Comparison of ENCODE assay signal across 15 cellular contexts in genomic region chr5:72625369-72625768, GRCh38.
DNase-seq lines count a peak whose midpoint lies in the region; ATAC-seq and TF ChIP-seq lines count a peak whose summit lies in the region.
"Had no signal": no experiment of that assay in that cellular context is flagged by ENCODE, and none has a peak within 500 bp of the region (broad histone marks: within the 10 kb centered on the region; RNA-seq: fewer than 3 reads in every experiment).

No MANE protein-coding gene starts in this region.

- H3K4me1 Mint-ChIP-seq in HFFc6 (ENCODE audit: low read depth) (peaks cover 62% of the 10 kb centered on the region), neural crest cell (peaks cover 20% of the 10 kb centered on the region)
- H3K4me1 Mint-ChIP-seq: B cell had no signal

- no peaks in the 10 kb centered on the region for H3K9me3 Mint-ChIP-seq in HFFc6
- no peaks in the 10 kb centered on the region for H3K9me3 Mint-ChIP-seq in neural crest cell
- H3K9me3 Mint-ChIP-seq: CD4-positive, alpha-beta T cell had no signal

- DNase-seq in HFFc6 (no peak), amniotic epithelial cell (ENCODE audit: low read depth) (peak; percentile 33), neural crest cell (ENCODE audit: low read depth, low spot score) (no peak), NOMO-1 (lab: John Stamatoyannopoulos, UW; ENCODE audit: unreplicated experiment in 2 of 2) (no peak)
- no peak for DNase-seq in activated naive CD4-positive, alpha-beta T cell treated with anti-CD3 and anti-CD28 coated beads, Interleukin-2, amount 50 U/mL, for 16 hours
- DNase-seq: CD4-positive, alpha-beta T cell; DMS79 treated with DMSO at 0.1 percent for 48 hours; NCI-H146; NCI-H2227 treated with DMSO at 0.1 percent for 48 hours; NCI-H526 treated with DMSO at 0.1 percent for 48 hours; PC-9 had no signal

- H3K27ac ChIP-seq in skeletal muscle tissue (ENCODE audit: low read depth, low read length), result peak overlapping the region; percentile 93
- H3K27ac ChIP-seq: PC-9 had no signal

- H3K9me3 ChIP-seq in skeletal muscle tissue (ENCODE audit: control insufficient read depth in 3 of 3, low read length in 3 of 3), result no peaks in the 10 kb centered on the region

- H3K4me3 ChIP-seq in skeletal muscle tissue (ENCODE audit: low read length in 3 of 3), result no peak overlapping the region
- H3K4me3 ChIP-seq: PC-9 had no signal

- no peaks in the 10 kb centered on the region for H3K36me3 ChIP-seq in skeletal muscle tissue (ENCODE audit: control insufficient read depth in 3 of 3, insufficient read depth in 3 of 3, low read length in 3 of 3)

- H3K36me3 Mint-ChIP-seq in HFFc6 (ENCODE audit: low read depth), result peaks cover 9% of the 10 kb centered on the region; the same call in 1 of the 2 replicates
- no peaks in the 10 kb centered on the region for H3K36me3 Mint-ChIP-seq in neural crest cell (ENCODE audit: low read depth)

- no peak for ATAC-seq in HG02759 (IDR thresholded peaks at IDR 0.05; ENCODE audit: unreplicated experiment)
- ATAC-seq: Right ventricle myocardium inferior had no signal

- no peaks in the 10 kb centered on the region for H3K27me3 ChIP-seq in skeletal muscle tissue (ENCODE audit: control insufficient read depth in 3 of 3, insufficient read depth in 3 of 3, low read length in 3 of 3)

- peaks cover 35 to 41% (median 39%) of the 10 kb centered on the region in 3 donors for H3K4me1 ChIP-seq in skeletal muscle tissue (ENCODE audit: control insufficient read depth in 3 of 3, insufficient read depth in 3 of 3, low read length in 3 of 3)

- H3K4me3 Mint-ChIP-seq in HFFc6, result peak overlapping the region; percentile 81
- no peak overlapping the region for H3K4me3 Mint-ChIP-seq in neural crest cell
- H3K4me3 Mint-ChIP-seq: B cell; CD4-positive, alpha-beta T cell had no signal

- peak overlapping the region; percentile 78 for H3K27ac Mint-ChIP-seq in HFFc6
- peak overlapping the region; percentile 47 for H3K27ac Mint-ChIP-seq in neural crest cell (ENCODE audit: unreplicated experiment)
- H3K27ac Mint-ChIP-seq: B cell; CD4-positive, alpha-beta T cell had no signal

- no peaks in the 10 kb centered on the region for H3K27me3 Mint-ChIP-seq in HFFc6 (ENCODE audit: insufficient read depth)
- H3K27me3 Mint-ChIP-seq in neural crest cell (ENCODE audit: low read depth), result no peaks in the 10 kb centered on the region

- TF ChIP-seq CTCF in HFFc6 (IDR thresholded peaks at IDR 0.05) (no peak), neural crest cell (conservative IDR thresholded peaks at IDR 0.05) (no peak)

- H3K9ac ChIP-seq in skeletal muscle tissue (ENCODE audit: low read depth in 1 of 3, low read length in 3 of 3), result peak overlapping the region in 1 of 3 donors; percentile 17
